Comparison of ENCODE assay signal across 8 cellular contexts in the genomic region with DNA sequence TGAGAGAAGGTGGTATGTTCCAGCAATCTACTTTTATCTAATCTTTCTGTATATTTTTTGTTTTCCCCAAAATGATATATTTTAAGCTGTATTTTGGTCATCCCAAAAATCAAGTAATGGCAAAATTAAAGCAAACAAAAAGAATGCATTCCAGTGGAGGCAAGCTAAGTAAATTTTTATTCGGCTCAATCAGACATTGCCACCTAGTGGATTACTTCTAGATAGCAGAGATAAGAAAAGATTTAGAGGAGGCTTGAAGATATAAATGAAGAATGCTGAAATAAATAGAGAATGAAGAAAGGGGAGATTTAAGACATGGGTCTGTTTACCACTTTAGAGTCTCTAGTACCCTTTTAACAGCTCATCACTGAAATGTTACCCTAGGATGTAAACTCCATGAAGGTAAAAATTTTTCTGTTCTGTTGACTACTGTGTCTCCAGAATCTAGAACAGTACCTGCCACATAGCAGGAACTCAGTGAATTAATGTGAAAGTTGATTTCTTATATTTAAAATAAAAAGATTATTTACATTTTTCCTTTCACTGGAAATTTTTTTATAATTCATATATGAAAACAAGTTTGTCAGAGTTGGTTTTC.
A peak's percentile ranks its signal among the peaks of the same experiment; 100 is the strongest.
DNase-seq lines count a peak whose midpoint lies in the region; ATAC-seq and TF ChIP-seq lines count a peak whose summit lies in the region.

No MANE protein-coding gene starts in this region.

- H3K27ac ChIP-seq in HL-60 (replicated peaks), result no peak overlapping the region
- H3K27ac ChIP-seq in RWPE1, result no peak overlapping the region
- H3K27ac ChIP-seq in sigmoid colon, result no peak overlapping the region

- H3K4me1 ChIP-seq in sigmoid colon, result peaks cover 0 to 8% (median 0%) of the 10 kb centered on the region in 4 donors

- TF ChIP-seq POLR2A in sigmoid colon (IDR thresholded peaks at IDR 0.05), result no peak

- POLR2A ChIA-PET in RWPE1 (lab: Yijun Ruan, JAX; ENCODE audit: low non-redundant PET), result no interaction called here

- no peak for TF ChIP-seq EP300 in sigmoid colon (IDR thresholded peaks at IDR 0.05)

- intact Hi-C loops in sigmoid colon (cut with DNase I), result loop anchor here (2.0 kb wide), 3 partner anchors 120 to 302 kb away; partner anchors contain the start of genes LARP7 and ZGRF1

- DNase-seq in NCI-H446 (lab: John Stamatoyannopoulos, UW) (peak; percentile 41 to 64), NCI-H446 treated with DMSO at 0.1 percent for 48 hours (lab: John Stamatoyannopoulos, UW) (no peak), HL-60 (ENCODE audit: low read depth in 1 of 2, low spot score in 1 of 2) (no peak), RWPE1 (ENCODE audit: low spot score) (peak; percentile 38), fibroblast of the aortic adventitia (ENCODE audit: low read depth) (peak; percentile 78), sigmoid colon (no peak), GF-D8 (lab: John Stamatoyannopoulos, UW) (no peak)

- no peaks in the 10 kb centered on the region for H3K36me3 ChIP-seq in sigmoid colon

- CTCF ChIA-PET in RWPE1 (lab: Yijun Ruan, JAX), result interaction anchor here (0.6 to 1.6 kb wide), 23 partner anchors 8 to 309 kb away, joined by 3 to 23 read pairs (median 4); no protein-coding TSS in a partner anchor

- 1 to 5% methylated on average over 1 of the region's 1 CpG for WGBS in sigmoid colon, 2 donors

- H3K9me3 ChIP-seq in sigmoid colon, result no peaks in the 10 kb centered on the region

- TF ChIP-seq CTCF in HL-60 (IDR thresholded peaks at IDR 0.05; ENCODE audit: insufficient read depth, low read length) (peak; percentile 42), RWPE1 (conservative IDR thresholded peaks at IDR 0.05; ENCODE audit: low read depth) (peak; percentile 81), fibroblast of the aortic adventitia (IDR thresholded peaks at IDR 0.05; ENCODE audit: insufficient read depth, low read length) (peak; percentile 73), sigmoid colon (IDR thresholded peaks at IDR 0.05) (peak; percentile 60 to 83 (median 75))

- H3K4me3 ChIP-seq in HL-60 (replicated peaks; ENCODE audit: insufficient read depth, low read length) (no peak overlapping the region), fibroblast of the aortic adventitia (ENCODE audit: low read depth, low read length) (no peak overlapping the region), sigmoid colon (no peak overlapping the region)

- no peak for ATAC-seq in HG02970 (IDR thresholded peaks at IDR 0.05; ENCODE audit: low FRiP score, unreplicated experiment)

- H3K27me3 ChIP-seq in HL-60 (ENCODE audit: insufficient read depth, poor library complexity, severe bottlenecking), result no peaks in the 10 kb centered on the region
- no peaks in the 10 kb centered on the region for H3K27me3 ChIP-seq in sigmoid colon

Comparison
In these comparisons a context has a peak if more than half of its experiments do, and no peak if none do; other contexts are left out.
1. DNase-seq: peak in NCI-H446 (2 of 2), RWPE1 (single experiment) and fibroblast of the aortic adventitia (single experiment); none in NCI-H446 treated with DMSO at 0.1 percent for 48 hours (single experiment), HL-60 (0 of 2), sigmoid colon (single experiment) and GF-D8 (single experiment).
2. Peak in every context shown above with its lines, with median percentiles within 50 percentile points of each other: CTCF ChIP-seq.